ENCODE assay signal across 1 cellular context in the genomic region with DNA sequence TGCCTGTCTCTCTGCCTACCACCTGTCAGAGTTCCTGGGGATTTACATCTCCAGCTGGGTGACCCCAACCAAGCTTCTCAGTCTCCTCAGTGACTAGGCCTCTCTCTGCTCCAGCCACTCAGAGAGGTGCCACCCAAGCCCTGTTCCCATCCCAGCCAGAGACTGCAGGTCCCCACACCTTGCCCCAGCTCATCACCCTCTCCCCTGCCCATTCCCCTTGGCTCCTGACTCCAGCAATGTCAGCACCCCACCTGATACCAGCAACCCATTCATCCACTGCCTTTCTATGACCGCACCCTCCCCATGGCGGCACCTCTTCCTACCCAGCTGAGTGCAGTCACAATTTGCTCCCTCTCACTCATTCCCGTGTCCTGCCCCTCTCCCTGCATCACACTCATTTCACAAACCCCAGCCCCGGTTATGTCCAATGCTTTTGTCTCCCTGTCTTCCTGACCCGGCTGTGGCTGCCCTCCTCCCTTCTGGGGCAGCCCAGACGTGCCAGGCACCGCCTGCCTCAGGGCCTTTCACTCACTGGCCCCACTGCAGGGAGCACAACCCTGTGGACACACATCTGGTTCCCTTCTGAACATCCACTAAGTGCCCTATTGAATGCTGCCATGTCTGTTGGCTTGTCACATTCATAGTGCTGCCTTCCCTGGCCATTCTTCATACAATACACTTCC.
TF ChIP-seq lines count a peak whose summit lies in the region.

No MANE protein-coding gene starts in this region.

TF ChIP-seq in H1, 55 proteins besides CTCF, POLR2A, EP300 and RAD21 (continued from another document):
- TF ChIP-seq, protein P1, sequence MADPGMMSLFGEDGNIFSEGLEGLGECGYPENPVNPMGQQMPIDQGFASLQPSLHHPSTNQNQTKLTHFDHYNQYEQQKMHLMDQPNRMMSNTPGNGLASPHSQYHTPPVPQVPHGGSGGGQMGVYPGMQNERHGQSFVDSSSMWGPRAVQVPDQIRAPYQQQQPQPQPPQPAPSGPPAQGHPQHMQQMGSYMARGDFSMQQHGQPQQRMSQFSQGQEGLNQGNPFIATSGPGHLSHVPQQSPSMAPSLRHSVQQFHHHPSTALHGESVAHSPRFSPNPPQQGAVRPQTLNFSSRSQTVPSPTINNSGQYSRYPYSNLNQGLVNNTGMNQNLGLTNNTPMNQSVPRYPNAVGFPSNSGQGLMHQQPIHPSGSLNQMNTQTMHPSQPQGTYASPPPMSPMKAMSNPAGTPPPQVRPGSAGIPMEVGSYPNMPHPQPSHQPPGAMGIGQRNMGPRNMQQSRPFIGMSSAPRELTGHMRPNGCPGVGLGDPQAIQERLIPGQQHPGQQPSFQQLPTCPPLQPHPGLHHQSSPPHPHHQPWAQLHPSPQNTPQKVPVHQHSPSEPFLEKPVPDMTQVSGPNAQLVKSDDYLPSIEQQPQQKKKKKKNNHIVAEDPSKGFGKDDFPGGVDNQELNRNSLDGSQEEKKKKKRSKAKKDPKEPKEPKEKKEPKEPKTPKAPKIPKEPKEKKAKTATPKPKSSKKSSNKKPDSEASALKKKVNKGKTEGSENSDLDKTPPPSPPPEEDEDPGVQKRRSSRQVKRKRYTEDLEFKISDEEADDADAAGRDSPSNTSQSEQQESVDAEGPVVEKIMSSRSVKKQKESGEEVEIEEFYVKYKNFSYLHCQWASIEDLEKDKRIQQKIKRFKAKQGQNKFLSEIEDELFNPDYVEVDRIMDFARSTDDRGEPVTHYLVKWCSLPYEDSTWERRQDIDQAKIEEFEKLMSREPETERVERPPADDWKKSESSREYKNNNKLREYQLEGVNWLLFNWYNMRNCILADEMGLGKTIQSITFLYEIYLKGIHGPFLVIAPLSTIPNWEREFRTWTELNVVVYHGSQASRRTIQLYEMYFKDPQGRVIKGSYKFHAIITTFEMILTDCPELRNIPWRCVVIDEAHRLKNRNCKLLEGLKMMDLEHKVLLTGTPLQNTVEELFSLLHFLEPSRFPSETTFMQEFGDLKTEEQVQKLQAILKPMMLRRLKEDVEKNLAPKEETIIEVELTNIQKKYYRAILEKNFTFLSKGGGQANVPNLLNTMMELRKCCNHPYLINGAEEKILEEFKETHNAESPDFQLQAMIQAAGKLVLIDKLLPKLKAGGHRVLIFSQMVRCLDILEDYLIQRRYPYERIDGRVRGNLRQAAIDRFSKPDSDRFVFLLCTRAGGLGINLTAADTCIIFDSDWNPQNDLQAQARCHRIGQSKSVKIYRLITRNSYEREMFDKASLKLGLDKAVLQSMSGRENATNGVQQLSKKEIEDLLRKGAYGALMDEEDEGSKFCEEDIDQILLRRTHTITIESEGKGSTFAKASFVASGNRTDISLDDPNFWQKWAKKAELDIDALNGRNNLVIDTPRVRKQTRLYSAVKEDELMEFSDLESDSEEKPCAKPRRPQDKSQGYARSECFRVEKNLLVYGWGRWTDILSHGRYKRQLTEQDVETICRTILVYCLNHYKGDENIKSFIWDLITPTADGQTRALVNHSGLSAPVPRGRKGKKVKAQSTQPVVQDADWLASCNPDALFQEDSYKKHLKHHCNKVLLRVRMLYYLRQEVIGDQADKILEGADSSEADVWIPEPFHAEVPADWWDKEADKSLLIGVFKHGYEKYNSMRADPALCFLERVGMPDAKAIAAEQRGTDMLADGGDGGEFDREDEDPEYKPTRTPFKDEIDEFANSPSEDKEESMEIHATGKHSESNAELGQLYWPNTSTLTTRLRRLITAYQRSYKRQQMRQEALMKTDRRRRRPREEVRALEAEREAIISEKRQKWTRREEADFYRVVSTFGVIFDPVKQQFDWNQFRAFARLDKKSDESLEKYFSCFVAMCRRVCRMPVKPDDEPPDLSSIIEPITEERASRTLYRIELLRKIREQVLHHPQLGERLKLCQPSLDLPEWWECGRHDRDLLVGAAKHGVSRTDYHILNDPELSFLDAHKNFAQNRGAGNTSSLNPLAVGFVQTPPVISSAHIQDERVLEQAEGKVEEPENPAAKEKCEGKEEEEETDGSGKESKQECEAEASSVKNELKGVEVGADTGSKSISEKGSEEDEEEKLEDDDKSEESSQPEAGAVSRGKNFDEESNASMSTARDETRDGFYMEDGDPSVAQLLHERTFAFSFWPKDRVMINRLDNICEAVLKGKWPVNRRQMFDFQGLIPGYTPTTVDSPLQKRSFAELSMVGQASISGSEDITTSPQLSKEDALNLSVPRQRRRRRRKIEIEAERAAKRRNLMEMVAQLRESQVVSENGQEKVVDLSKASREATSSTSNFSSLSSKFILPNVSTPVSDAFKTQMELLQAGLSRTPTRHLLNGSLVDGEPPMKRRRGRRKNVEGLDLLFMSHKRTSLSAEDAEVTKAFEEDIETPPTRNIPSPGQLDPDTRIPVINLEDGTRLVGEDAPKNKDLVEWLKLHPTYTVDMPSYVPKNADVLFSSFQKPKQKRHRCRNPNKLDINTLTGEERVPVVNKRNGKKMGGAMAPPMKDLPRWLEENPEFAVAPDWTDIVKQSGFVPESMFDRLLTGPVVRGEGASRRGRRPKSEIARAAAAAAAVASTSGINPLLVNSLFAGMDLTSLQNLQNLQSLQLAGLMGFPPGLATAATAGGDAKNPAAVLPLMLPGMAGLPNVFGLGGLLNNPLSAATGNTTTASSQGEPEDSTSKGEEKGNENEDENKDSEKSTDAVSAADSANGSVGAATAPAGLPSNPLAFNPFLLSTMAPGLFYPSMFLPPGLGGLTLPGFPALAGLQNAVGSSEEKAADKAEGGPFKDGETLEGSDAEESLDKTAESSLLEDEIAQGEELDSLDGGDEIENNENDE (IDR thresholded peaks at IDR 0.05; ENCODE audit: insufficient replicate concordance, low read length): no peak
